Comparison of ENCODE assay signal across 9 cellular contexts in genomic region chr4:176052744-176053143, GRCh38. TPM values are rescaled to one million over a fixed set of nuclear protein-coding genes. Genes with fewer than 3 reads are reported as not detected.
A peak's percentile ranks its signal among the peaks of the same experiment; 100 is the strongest.
DNase-seq lines count a peak whose midpoint lies in the region; ATAC-seq and TF ChIP-seq lines count a peak whose summit lies in the region.
"Had no signal": no experiment of that assay in that cellular context is flagged by ENCODE, and none has a peak within 500 bp of the region (broad histone marks: within the 10 kb centered on the region; RNA-seq: fewer than 3 reads in every experiment).

No MANE protein-coding gene starts in this region.

- H3K36me3 ChIP-seq in GM06990 (ENCODE audit: control insufficient read depth, insufficient read depth, low read length) = no peaks in the 10 kb centered on the region
- no peaks in the 10 kb centered on the region for H3K36me3 ChIP-seq in testis (ENCODE audit: low read depth, missing control alignments)

- DNase-seq in GM06990 (ENCODE audit: extremely low read depth, insufficient read length) (peak; percentile 49), mucosa of gallbladder (ENCODE audit: low spot score) (no peak), dedifferentiated amniotic fluid mesenchymal stem cell (ENCODE audit: extremely low spot score) (no peak), medulla oblongata (ENCODE audit: extremely low spot score) (no peak), testis (no peak)
- DNase-seq: left ventricle myocardium superior had no signal

- intact Hi-C loops in testis (cut with DNase I; ENCODE audit: low total_unique reads) = no loop called here

- no peak overlapping the region for H3K27ac ChIP-seq in testis

- H3K4me3 ChIP-seq in GM06990 (replicated peaks; ENCODE audit: low read depth, low read length) (no peak overlapping the region), testis (no peak overlapping the region)

- H3K27me3 ChIP-seq in GM06990 (replicated peaks; ENCODE audit: control insufficient read depth, insufficient read depth, low read length) = no peaks in the 10 kb centered on the region
- H3K27me3 ChIP-seq in testis = no peaks in the 10 kb centered on the region

- ATAC-seq in GM19328 (IDR thresholded peaks at IDR 0.05; ENCODE audit: unreplicated experiment) (peak; percentile 95), HG02852 (IDR thresholded peaks at IDR 0.05; ENCODE audit: unreplicated experiment) (peak; percentile 97), HG03575 (IDR thresholded peaks at IDR 0.05; ENCODE audit: extremely low read depth, insufficient number of reproducible peaks, low FRiP score, unreplicated experiment) (peak; percentile 100)
- ATAC-seq: left ventricle myocardium superior had no signal

- no peak for TF ChIP-seq POLR2A in testis (IDR thresholded peaks at IDR 0.05)

- H3K9me3 ChIP-seq in testis = no peaks in the 10 kb centered on the region

- TF ChIP-seq CTCF in GM06990 (IDR thresholded peaks at IDR 0.05; ENCODE audit: insufficient read depth, low read length, poor library complexity, severe bottlenecking) (no peak), testis (IDR thresholded peaks at IDR 0.05) (no peak)

- WGBS in testis, 2 donors = 67 to 76% methylated on average over 6 of the region's 6 CpGs

- no peaks in the 10 kb centered on the region for H3K4me1 ChIP-seq in testis

RNA-seq across cellular contexts. Expression of gene WDR17, which starts 12.9 kb away (rescaled TPM):
- 9.4 TPM for total RNA-seq in mucosa of gallbladder
- 10 to 100 TPM in 1 of 2 donors, 1 to 10 TPM in 1; 9.3 to 10.2 TPM for total RNA-seq in testis
- polyA plus RNA-seq in testis (ENCODE audit: insufficient read depth, low read depth, low replicate concordance) = 4.8 TPM
